ENCODE assay signal across 1 cellular context in the genomic region with DNA sequence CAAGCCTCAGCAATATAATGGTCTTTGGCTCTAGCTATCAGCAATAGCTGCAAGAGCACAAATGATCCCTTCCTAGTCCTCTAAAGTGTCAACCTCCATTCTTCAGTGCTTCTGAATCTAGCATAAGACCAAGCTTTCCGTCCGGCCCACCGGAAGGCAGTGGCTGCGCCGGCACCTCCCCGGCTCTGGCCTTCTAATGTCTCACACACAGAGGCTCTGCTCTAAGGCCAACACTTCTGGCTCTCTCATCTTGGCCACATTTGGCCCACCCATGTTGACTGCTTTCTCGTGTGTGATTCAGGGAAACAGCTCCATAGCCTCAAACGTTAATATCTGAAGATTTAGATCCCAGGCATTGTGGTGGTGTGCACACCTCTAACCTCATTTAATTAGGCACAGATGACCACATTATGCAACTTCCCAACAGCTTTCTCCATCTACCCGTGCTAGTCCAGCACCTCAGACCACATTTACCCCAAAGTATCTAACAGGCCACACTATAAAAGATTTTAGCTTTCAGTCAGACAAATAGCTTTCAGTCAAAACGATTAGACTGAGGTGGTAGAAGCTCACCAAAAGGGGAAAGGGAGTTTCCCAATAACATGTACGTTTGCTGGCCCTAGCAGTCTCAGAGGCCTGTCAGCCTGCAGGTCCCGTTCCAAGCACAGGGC.
TF ChIP-seq lines count a peak whose summit lies in the region.

No MANE protein-coding gene starts in this region.

TF ChIP-seq in GM12878, 131 proteins besides CTCF, POLR2A, EP300 and RAD21 (continues in another document):
- no peak for TF ChIP-seq BACH1 (IDR thresholded peaks at IDR 0.05; ENCODE audit: borderline replicate concordance)
- no peak for TF ChIP-seq TARDBP (IDR thresholded peaks at IDR 0.05; ENCODE audit: borderline replicate concordance)
- TF ChIP-seq, protein P1, sequence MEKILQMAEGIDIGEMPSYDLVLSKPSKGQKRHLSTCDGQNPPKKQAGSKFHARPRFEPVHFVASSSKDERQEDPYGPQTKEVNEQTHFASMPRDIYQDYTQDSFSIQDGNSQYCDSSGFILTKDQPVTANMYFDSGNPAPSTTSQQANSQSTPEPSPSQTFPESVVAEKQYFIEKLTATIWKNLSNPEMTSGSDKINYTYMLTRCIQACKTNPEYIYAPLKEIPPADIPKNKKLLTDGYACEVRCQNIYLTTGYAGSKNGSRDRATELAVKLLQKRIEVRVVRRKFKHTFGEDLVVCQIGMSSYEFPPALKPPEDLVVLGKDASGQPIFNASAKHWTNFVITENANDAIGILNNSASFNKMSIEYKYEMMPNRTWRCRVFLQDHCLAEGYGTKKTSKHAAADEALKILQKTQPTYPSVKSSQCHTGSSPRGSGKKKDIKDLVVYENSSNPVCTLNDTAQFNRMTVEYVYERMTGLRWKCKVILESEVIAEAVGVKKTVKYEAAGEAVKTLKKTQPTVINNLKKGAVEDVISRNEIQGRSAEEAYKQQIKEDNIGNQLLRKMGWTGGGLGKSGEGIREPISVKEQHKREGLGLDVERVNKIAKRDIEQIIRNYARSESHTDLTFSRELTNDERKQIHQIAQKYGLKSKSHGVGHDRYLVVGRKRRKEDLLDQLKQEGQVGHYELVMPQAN (conservative IDR thresholded peaks at IDR 0.05): no peak
- TF ChIP-seq CHD2 (IDR thresholded peaks at IDR 0.05; ENCODE audit: borderline replicate concordance, low read depth, low read length): no peak
- TF ChIP-seq YBX1 (IDR thresholded peaks at IDR 0.05): no peak
- TF ChIP-seq CBX3 (IDR thresholded peaks at IDR 0.05; ENCODE audit: borderline replicate concordance, low read depth): no peak
- no peak for TF ChIP-seq HCFC1 (IDR thresholded peaks at IDR 0.05; ENCODE audit: low read length)
- TF ChIP-seq KLF5 (IDR thresholded peaks at IDR 0.05; ENCODE audit: partially characterized antibody): no peak
- TF ChIP-seq, protein P2, sequence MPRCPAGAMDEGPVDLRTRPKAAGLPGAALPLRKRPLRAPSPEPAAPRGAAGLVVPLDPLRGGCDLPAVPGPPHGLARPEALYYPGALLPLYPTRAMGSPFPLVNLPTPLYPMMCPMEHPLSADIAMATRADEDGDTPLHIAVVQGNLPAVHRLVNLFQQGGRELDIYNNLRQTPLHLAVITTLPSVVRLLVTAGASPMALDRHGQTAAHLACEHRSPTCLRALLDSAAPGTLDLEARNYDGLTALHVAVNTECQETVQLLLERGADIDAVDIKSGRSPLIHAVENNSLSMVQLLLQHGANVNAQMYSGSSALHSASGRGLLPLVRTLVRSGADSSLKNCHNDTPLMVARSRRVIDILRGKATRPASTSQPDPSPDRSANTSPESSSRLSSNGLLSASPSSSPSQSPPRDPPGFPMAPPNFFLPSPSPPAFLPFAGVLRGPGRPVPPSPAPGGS (IDR thresholded peaks at IDR 0.05; ENCODE audit: borderline replicate concordance, insufficient read depth, low read depth, low read length, poor library complexity, severe bottlenecking): no peak
- no peak for TF ChIP-seq SMARCA5 (IDR thresholded peaks at IDR 0.05)
- TF ChIP-seq BHLHE40 (IDR thresholded peaks at IDR 0.05; ENCODE audit: borderline replicate concordance in 1 of 2, low read depth in 2 of 2, low read length in 1 of 2): peak; percentile 53 to 80; a peak in 3 of 4 replicates
- no peak for TF ChIP-seq PML (IDR thresholded peaks at IDR 0.05; ENCODE audit: low read length)
- peak; percentile 44 to 48; a peak in 2 of 4 replicates for TF ChIP-seq IKZF2 (IDR thresholded peaks at IDR 0.05)
- TF ChIP-seq, protein P3, sequence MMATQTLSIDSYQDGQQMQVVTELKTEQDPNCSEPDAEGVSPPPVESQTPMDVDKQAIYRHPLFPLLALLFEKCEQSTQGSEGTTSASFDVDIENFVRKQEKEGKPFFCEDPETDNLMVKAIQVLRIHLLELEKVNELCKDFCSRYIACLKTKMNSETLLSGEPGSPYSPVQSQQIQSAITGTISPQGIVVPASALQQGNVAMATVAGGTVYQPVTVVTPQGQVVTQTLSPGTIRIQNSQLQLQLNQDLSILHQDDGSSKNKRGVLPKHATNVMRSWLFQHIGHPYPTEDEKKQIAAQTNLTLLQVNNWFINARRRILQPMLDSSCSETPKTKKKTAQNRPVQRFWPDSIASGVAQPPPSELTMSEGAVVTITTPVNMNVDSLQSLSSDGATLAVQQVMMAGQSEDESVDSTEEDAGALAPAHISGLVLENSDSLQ (IDR thresholded peaks at IDR 0.05): peak; percentile 50; the same call in 1 of the 2 replicates
- no peak for TF ChIP-seq ZNF207 (IDR thresholded peaks at IDR 0.05; ENCODE audit: borderline replicate concordance)
- TF ChIP-seq ZZZ3 (IDR thresholded peaks at IDR 0.05; ENCODE audit: control insufficient read depth, insufficient read length, low read depth): no peak
- TF ChIP-seq SREBF1 (IDR thresholded peaks at IDR 0.05; ENCODE audit: low read length): no peak
- peak; percentile 48; the same call in 1 of the 2 replicates for TF ChIP-seq IKZF1 (conservative IDR thresholded peaks at IDR 0.05)
- TF ChIP-seq SP1 (IDR thresholded peaks at IDR 0.05; ENCODE audit: low read depth, low read length): no peak
- no peak for TF ChIP-seq RAD51 (IDR thresholded peaks at IDR 0.05)
- TF ChIP-seq, protein P4, sequence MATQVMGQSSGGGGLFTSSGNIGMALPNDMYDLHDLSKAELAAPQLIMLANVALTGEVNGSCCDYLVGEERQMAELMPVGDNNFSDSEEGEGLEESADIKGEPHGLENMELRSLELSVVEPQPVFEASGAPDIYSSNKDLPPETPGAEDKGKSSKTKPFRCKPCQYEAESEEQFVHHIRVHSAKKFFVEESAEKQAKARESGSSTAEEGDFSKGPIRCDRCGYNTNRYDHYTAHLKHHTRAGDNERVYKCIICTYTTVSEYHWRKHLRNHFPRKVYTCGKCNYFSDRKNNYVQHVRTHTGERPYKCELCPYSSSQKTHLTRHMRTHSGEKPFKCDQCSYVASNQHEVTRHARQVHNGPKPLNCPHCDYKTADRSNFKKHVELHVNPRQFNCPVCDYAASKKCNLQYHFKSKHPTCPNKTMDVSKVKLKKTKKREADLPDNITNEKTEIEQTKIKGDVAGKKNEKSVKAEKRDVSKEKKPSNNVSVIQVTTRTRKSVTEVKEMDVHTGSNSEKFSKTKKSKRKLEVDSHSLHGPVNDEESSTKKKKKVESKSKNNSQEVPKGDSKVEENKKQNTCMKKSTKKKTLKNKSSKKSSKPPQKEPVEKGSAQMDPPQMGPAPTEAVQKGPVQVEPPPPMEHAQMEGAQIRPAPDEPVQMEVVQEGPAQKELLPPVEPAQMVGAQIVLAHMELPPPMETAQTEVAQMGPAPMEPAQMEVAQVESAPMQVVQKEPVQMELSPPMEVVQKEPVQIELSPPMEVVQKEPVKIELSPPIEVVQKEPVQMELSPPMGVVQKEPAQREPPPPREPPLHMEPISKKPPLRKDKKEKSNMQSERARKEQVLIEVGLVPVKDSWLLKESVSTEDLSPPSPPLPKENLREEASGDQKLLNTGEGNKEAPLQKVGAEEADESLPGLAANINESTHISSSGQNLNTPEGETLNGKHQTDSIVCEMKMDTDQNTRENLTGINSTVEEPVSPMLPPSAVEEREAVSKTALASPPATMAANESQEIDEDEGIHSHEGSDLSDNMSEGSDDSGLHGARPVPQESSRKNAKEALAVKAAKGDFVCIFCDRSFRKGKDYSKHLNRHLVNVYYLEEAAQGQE (IDR thresholded peaks at IDR 0.05; ENCODE audit: low read depth, low read length): no peak
- TF ChIP-seq MYB (IDR thresholded peaks at IDR 0.05; ENCODE audit: borderline replicate concordance, low read depth, low read length): no peak
- TF ChIP-seq, protein P5, sequence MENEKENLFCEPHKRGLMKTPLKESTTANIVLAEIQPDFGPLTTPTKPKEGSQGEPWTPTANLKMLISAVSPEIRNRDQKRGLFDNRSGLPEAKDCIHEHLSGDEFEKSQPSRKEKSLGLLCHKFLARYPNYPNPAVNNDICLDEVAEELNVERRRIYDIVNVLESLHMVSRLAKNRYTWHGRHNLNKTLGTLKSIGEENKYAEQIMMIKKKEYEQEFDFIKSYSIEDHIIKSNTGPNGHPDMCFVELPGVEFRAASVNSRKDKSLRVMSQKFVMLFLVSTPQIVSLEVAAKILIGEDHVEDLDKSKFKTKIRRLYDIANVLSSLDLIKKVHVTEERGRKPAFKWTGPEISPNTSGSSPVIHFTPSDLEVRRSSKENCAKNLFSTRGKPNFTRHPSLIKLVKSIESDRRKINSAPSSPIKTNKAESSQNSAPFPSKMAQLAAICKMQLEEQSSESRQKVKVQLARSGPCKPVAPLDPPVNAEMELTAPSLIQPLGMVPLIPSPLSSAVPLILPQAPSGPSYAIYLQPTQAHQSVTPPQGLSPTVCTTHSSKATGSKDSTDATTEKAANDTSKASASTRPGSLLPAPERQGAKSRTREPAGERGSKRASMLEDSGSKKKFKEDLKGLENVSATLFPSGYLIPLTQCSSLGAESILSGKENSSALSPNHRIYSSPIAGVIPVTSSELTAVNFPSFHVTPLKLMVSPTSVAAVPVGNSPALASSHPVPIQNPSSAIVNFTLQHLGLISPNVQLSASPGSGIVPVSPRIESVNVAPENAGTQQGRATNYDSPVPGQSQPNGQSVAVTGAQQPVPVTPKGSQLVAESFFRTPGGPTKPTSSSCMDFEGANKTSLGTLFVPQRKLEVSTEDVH (IDR thresholded peaks at IDR 0.05; ENCODE audit: low read depth, partially characterized antibody): no peak
- TF ChIP-seq, protein P6, sequence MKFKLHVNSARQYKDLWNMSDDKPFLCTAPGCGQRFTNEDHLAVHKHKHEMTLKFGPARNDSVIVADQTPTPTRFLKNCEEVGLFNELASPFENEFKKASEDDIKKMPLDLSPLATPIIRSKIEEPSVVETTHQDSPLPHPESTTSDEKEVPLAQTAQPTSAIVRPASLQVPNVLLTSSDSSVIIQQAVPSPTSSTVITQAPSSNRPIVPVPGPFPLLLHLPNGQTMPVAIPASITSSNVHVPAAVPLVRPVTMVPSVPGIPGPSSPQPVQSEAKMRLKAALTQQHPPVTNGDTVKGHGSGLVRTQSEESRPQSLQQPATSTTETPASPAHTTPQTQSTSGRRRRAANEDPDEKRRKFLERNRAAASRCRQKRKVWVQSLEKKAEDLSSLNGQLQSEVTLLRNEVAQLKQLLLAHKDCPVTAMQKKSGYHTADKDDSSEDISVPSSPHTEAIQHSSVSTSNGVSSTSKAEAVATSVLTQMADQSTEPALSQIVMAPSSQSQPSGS (IDR thresholded peaks at IDR 0.05; ENCODE audit: low read length): no peak
- no peak for TF ChIP-seq CEBPB (IDR thresholded peaks at IDR 0.05; ENCODE audit: borderline replicate concordance in 1 of 2, low read depth in 2 of 2, low read length in 2 of 2)
- TF ChIP-seq, protein P7, sequence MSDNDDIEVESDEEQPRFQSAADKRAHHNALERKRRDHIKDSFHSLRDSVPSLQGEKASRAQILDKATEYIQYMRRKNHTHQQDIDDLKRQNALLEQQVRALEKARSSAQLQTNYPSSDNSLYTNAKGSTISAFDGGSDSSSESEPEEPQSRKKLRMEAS (IDR thresholded peaks at IDR 0.05; ENCODE audit: low read depth, low read length): no peak
- TF ChIP-seq, protein P8, sequence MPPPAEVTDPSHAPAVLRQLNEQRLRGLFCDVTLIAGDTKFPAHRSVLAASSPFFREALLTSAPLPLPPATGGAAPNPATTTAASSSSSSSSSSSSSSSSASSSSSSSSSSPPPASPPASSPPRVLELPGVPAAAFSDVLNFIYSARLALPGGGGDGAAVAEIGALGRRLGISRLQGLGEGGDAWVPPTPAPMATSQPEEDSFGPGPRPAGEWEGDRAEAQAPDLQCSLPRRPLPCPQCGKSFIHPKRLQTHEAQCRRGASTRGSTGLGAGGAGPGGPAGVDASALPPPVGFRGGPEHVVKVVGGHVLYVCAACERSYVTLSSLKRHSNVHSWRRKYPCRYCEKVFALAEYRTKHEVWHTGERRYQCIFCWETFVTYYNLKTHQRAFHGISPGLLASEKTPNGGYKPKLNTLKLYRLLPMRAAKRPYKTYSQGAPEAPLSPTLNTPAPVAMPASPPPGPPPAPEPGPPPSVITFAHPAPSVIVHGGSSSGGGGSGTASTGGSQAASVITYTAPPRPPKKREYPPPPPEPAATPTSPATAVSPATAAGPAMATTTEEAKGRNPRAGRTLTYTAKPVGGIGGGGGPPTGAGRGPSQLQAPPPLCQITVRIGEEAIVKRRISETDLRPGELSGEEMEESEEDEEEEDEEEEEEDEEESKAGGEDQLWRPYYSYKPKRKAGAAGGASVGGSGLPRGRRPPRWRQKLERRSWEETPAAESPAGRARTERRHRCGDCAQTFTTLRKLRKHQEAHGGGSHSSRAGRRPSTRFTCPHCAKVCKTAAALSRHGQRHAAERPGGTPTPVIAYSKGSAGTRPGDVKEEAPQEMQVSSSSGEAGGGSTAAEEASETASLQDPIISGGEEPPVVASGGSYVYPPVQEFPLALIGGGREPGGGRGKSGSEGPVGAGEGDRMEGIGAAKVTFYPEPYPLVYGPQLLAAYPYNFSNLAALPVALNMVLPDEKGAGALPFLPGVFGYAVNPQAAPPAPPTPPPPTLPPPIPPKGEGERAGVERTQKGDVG (CRISPR knock-in tag; IDR thresholded peaks at IDR 0.05): no peak
- peak; percentile 80 for TF ChIP-seq RUNX3 (IDR thresholded peaks at IDR 0.05; ENCODE audit: low read length)
- no peak for TF ChIP-seq KAT2A (conservative IDR thresholded peaks at IDR 0.05; ENCODE audit: control insufficient read depth, low read depth, low read length)
- no peak for TF ChIP-seq MEF2B (IDR thresholded peaks at IDR 0.05; ENCODE audit: partially characterized antibody, poor library complexity, severe bottlenecking)
- no peak for TF ChIP-seq FOS (IDR thresholded peaks at IDR 0.05; ENCODE audit: borderline replicate concordance, extremely low read depth, insufficient read length)
- TF ChIP-seq TCF3 (IDR thresholded peaks at IDR 0.05; ENCODE audit: borderline replicate concordance, insufficient read depth, low read depth, low read length): no peak
- TF ChIP-seq NR2F1 (conservative IDR thresholded peaks at IDR 0.05): peak; percentile 38; the same call in 1 of the 2 replicates
- TF ChIP-seq, protein P9, sequence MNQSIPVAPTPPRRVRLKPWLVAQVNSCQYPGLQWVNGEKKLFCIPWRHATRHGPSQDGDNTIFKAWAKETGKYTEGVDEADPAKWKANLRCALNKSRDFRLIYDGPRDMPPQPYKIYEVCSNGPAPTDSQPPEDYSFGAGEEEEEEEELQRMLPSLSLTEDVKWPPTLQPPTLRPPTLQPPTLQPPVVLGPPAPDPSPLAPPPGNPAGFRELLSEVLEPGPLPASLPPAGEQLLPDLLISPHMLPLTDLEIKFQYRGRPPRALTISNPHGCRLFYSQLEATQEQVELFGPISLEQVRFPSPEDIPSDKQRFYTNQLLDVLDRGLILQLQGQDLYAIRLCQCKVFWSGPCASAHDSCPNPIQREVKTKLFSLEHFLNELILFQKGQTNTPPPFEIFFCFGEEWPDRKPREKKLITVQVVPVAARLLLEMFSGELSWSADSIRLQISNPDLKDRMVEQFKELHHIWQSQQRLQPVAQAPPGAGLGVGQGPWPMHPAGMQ (IDR thresholded peaks at IDR 0.05; ENCODE audit: borderline replicate concordance): no peak
- no peak for TF ChIP-seq IRF4 (IDR thresholded peaks at IDR 0.05; ENCODE audit: low read depth, low read length)
- no peak for TF ChIP-seq BMI1 (IDR thresholded peaks at IDR 0.05; ENCODE audit: borderline replicate concordance)
- TF ChIP-seq MTA2 (IDR thresholded peaks at IDR 0.05; ENCODE audit: low read depth): peak; percentile 43; the same call in 1 of the 2 replicates
- TF ChIP-seq, protein P10, sequence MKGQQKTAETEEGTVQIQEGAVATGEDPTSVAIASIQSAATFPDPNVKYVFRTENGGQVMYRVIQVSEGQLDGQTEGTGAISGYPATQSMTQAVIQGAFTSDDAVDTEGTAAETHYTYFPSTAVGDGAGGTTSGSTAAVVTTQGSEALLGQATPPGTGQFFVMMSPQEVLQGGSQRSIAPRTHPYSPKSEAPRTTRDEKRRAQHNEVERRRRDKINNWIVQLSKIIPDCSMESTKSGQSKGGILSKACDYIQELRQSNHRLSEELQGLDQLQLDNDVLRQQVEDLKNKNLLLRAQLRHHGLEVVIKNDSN (IDR thresholded peaks at IDR 0.05; ENCODE audit: borderline replicate concordance, extremely low read length, insufficient read depth, low read depth, low read length): no peak
- TF ChIP-seq SUPT20H (IDR thresholded peaks at IDR 0.05; ENCODE audit: borderline replicate concordance, control insufficient read depth, low read depth, low read length): no peak
- no peak for TF ChIP-seq STAT1 (conservative IDR thresholded peaks at IDR 0.05)
